1 cellular context compared by ENCODE assay signal in the genomic region with DNA sequence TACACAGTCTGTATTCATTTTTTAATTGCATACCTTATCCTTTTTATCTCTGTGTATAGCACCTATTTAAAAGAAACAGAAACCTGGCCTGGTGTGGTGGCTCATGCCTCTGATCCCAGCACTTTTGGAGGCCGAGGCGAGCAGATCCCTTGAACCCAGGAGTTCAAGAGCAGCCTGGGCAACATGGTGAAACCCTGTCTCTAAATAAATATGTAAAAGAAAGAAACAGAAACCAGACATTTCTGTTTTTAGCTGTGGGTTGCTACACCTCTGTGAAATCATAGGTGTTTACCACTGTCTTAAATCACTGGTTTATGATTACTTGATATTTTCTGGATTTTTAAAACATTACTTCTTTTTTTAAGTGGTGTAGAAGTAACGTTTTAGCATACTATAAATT.
TF ChIP-seq lines count a peak whose summit lies in the region.

No MANE protein-coding gene starts in this region.

TF ChIP-seq in GM12878, 131 proteins besides CTCF, POLR2A, EP300 and RAD21:
- TF ChIP-seq, protein P1, sequence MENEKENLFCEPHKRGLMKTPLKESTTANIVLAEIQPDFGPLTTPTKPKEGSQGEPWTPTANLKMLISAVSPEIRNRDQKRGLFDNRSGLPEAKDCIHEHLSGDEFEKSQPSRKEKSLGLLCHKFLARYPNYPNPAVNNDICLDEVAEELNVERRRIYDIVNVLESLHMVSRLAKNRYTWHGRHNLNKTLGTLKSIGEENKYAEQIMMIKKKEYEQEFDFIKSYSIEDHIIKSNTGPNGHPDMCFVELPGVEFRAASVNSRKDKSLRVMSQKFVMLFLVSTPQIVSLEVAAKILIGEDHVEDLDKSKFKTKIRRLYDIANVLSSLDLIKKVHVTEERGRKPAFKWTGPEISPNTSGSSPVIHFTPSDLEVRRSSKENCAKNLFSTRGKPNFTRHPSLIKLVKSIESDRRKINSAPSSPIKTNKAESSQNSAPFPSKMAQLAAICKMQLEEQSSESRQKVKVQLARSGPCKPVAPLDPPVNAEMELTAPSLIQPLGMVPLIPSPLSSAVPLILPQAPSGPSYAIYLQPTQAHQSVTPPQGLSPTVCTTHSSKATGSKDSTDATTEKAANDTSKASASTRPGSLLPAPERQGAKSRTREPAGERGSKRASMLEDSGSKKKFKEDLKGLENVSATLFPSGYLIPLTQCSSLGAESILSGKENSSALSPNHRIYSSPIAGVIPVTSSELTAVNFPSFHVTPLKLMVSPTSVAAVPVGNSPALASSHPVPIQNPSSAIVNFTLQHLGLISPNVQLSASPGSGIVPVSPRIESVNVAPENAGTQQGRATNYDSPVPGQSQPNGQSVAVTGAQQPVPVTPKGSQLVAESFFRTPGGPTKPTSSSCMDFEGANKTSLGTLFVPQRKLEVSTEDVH (IDR thresholded peaks at IDR 0.05; ENCODE audit: low read depth, partially characterized antibody): no peak
- no peak for TF ChIP-seq IKZF1 (conservative IDR thresholded peaks at IDR 0.05)
- TF ChIP-seq WRNIP1 (IDR thresholded peaks at IDR 0.05; ENCODE audit: borderline replicate concordance, low read depth, low read length): no peak
- no peak for TF ChIP-seq POLR2AphosphoS5 (IDR thresholded peaks at IDR 0.05; ENCODE audit: low read length)
